25 cellular contexts compared by ENCODE assay signal in genomic region chr20:3377644-3378043, GRCh38. TPM values are rescaled to one million over a fixed set of nuclear protein-coding genes. Genes with fewer than 3 reads are reported as not detected.
DNase-seq lines count a peak whose midpoint lies in the region; ATAC-seq, FAIRE-seq and TF ChIP-seq lines count a peak whose summit lies in the region.
"Had no signal": no experiment of that assay in that cellular context is flagged by ENCODE, and none has a peak within 500 bp of the region (broad histone marks: within the 10 kb centered on the region; RNA-seq: fewer than 3 reads in every experiment).

No MANE protein-coding gene starts in this region.

- H3K4me2 ChIP-seq in H9 (ENCODE audit: insufficient read depth, insufficient read length, low read length) (no peak overlapping the region), endothelial cell of umbilical vein (ENCODE audit: insufficient read depth, low read length) (peak overlapping the region; percentile 77)

- H3K14ac ChIP-seq in H9 (ENCODE audit: insufficient read depth, low read length), result no peak overlapping the region

- no peak overlapping the region for H3T11ph ChIP-seq in H9 (ENCODE audit: low read length)

- H3K27me3 ChIP-seq in cardiac muscle cell, result no peaks in the 10 kb centered on the region
- no peaks in the 10 kb centered on the region for H3K27me3 ChIP-seq in H9 (ENCODE audit: insufficient read depth, low read length)
- H3K27me3 ChIP-seq in endothelial cell of umbilical vein (ENCODE audit: control insufficient read depth in 2 of 2, insufficient read depth in 2 of 2, low read length in 2 of 2), result no peaks in the 10 kb centered on the region
- H3K27me3 ChIP-seq in gastrocnemius medialis, result no peaks in the 10 kb centered on the region
- H3K27me3 ChIP-seq: MG63 had no signal

- H2BK12ac ChIP-seq in H9 (ENCODE audit: insufficient read length, low read depth, low read length), result no peak overlapping the region

- no peak overlapping the region for H2BK5ac ChIP-seq in H9 (ENCODE audit: insufficient read length, low read length)

- TF ChIP-seq POLR2A in endothelial cell of umbilical vein (IDR thresholded peaks at IDR 0.05; ENCODE audit: low read depth, low read length) (no peak), gastrocnemius medialis (IDR thresholded peaks at IDR 0.05) (no peak)

- no CpG with 5 or more reads among the region's 2 CpGs for WGBS in H9 (ENCODE audit: extremely low coverage, insufficient read length, low lambda C conversion rate)

- no peaks in the 10 kb centered on the region for H3K9me3 Mint-ChIP-seq in H9
- H3K9me3 Mint-ChIP-seq: CD8-positive, alpha-beta memory T cell; HFFc6 had no signal

- H3K27me3 Mint-ChIP-seq in H9 (ENCODE audit: low read depth), result no peaks in the 10 kb centered on the region

- H4K8ac ChIP-seq in H9 (replicated peaks; ENCODE audit: insufficient read length, low read depth, low read length), result no peak overlapping the region

- no peak overlapping the region for H2BK120ac ChIP-seq in H9 (ENCODE audit: low read depth, low read length, poor library complexity, severe bottlenecking)

- H3K9ac ChIP-seq in H9 (ENCODE audit: extremely low read depth, insufficient read length, low read length) (no peak overlapping the region), endothelial cell of umbilical vein (replicated peaks; ENCODE audit: extremely low read depth, insufficient read depth, low read length) (no peak overlapping the region)

- H3K4me3 ChIP-seq in cardiac muscle cell, result no peak overlapping the region
- no peak overlapping the region for H3K4me3 ChIP-seq in endothelial cell of umbilical vein (replicated peaks in 1 of 3; ENCODE audit: insufficient read depth in 1 of 3, low read depth in 1 of 3, low read length in 3 of 3)
- no peak overlapping the region for H3K4me3 ChIP-seq in gastrocnemius medialis
- H3K4me3 ChIP-seq: MG63, SK-N-MC had no signal

- TF ChIP-seq CTCF in cardiac muscle cell (IDR thresholded peaks at IDR 0.05; ENCODE audit: low read depth, low read length), result no peak
- no peak for TF ChIP-seq CTCF in H9 (conservative IDR thresholded peaks at IDR 0.05)
- no peak for TF ChIP-seq CTCF in endothelial cell of umbilical vein (IDR thresholded peaks at IDR 0.05; ENCODE audit: extremely low read depth in 1 of 2, insufficient read depth in 1 of 2, low read depth in 1 of 2, low read length in 2 of 2)
- TF ChIP-seq CTCF in gastrocnemius medialis (IDR thresholded peaks at IDR 0.05 in 4 of 5, conservative IDR thresholded peaks at IDR 0.05 in 1 of 5), result no peak

- BruUV-seq in endothelial cell of umbilical vein (replicated peaks; lab: Mats Ljungman, UMichigan), result no TSS peak

- peak overlapping the region; percentile 22 to 67 (median 52); a peak in 3 of 7 replicates for H3K27ac Mint-ChIP-seq in H9
- H3K27ac Mint-ChIP-seq: CD8-positive, alpha-beta memory T cell; HFFc6 had no signal

- H4K20me1 ChIP-seq in H9 (ENCODE audit: control insufficient read depth, insufficient read depth, insufficient read length), result no peaks in the 10 kb centered on the region
- H4K20me1 ChIP-seq in endothelial cell of umbilical vein (replicated peaks; ENCODE audit: control insufficient read depth, extremely low read depth, insufficient read depth, low read length), result no peaks in the 10 kb centered on the region

- no peaks in the 10 kb centered on the region for H3K23me2 ChIP-seq in H9 (ENCODE audit: insufficient read length, low read depth, low read length, poor library complexity, severe bottlenecking)

- POLR2A ChIA-PET in endothelial cell of umbilical vein (lab: Charles Lee), result no interaction called here

- H3K56ac ChIP-seq in H9 (ENCODE audit: insufficient read length, low read depth, low read length), result no peak overlapping the region

- peaks cover 3 to 40% (median 26%) of the 10 kb centered on the region in 3 experiments; a peak in 6 of 7 replicates for H3K36me3 Mint-ChIP-seq in H9 (ENCODE audit: insufficient read depth in 1 of 3, low read depth in 3 of 3)

- H3K27ac ChIP-seq in cardiac muscle cell, result peak overlapping the region; percentile 28
- no peak overlapping the region for H3K27ac ChIP-seq in H9 (ENCODE audit: insufficient read length, low read depth, low read length)
- H3K27ac ChIP-seq in endothelial cell of umbilical vein (ENCODE audit: insufficient read depth, low read depth, low read length), result peak overlapping the region; percentile 54
- peak overlapping the region in 3 of 4 donors; percentile 15 to 31 (median 21) for H3K27ac ChIP-seq in gastrocnemius medialis
- H3K27ac ChIP-seq: 22Rv1, C4-2B, SK-N-MC had no signal

- no peak overlapping the region for H4K91ac ChIP-seq in H9 (ENCODE audit: insufficient read length, low read depth, low read length)

- H3K4ac ChIP-seq in H9 (ENCODE audit: low read depth, low read length), result no peak overlapping the region

- CTCF ChIA-PET in endothelial cell of umbilical vein (lab: Charles Lee), result interaction anchor here (0.8 to 1.4 kb wide), 3 partner anchors 21 to 391 kb away, joined by 3 read pairs; no protein-coding TSS in a partner anchor

- H3K9me3 ChIP-seq in cardiac muscle cell (ENCODE audit: low read depth), result no peaks in the 10 kb centered on the region
- no peaks in the 10 kb centered on the region for H3K9me3 ChIP-seq in H9 (ENCODE audit: control insufficient read depth, low read depth, low read length)
- H3K9me3 ChIP-seq in endothelial cell of umbilical vein (replicated peaks; ENCODE audit: control insufficient read depth, insufficient read depth, low read length), result no peaks in the 10 kb centered on the region
- H3K9me3 ChIP-seq in gastrocnemius medialis, result no peaks in the 10 kb centered on the region
- H3K9me3 ChIP-seq: MG63 had no signal

- peaks cover 25% of the 10 kb centered on the region for H3K36me3 ChIP-seq in cardiac muscle cell
- H3K36me3 ChIP-seq in endothelial cell of umbilical vein (ENCODE audit: control insufficient read depth in 2 of 2, extremely low read depth in 1 of 2, insufficient read depth in 2 of 2, low read length in 2 of 2), result peaks cover 6 to 17% of the 10 kb centered on the region in 2 experiments
- H3K36me3 ChIP-seq in gastrocnemius medialis, result peaks cover 0 to 39% of the 10 kb centered on the region in 2 donors
- H3K36me3 ChIP-seq: MG63 had no signal

- no peak overlapping the region for H2BK20ac ChIP-seq in H9 (ENCODE audit: low read depth, low read length, poor library complexity, severe bottlenecking)

- DNase-seq in cardiac muscle cell (ENCODE audit: low read depth in 1 of 2, low spot score in 1 of 2) (no peak), left ventricle myocardium superior (no peak), H9 (no peak), endothelial cell of umbilical vein (ENCODE audit: low read depth, low spot score) (no peak), gastrocnemius medialis (no peak)
- DNase-seq: Calu3; CD8-positive, alpha-beta memory T cell; DMS153; H7; HFFc6; MG63; NCI-H1417; NCI-H1694 treated with DMSO at 0.1 percent for 48 hours; NCI-H446 treated with DMSO at 0.1 percent for 48 hours; NCI-H526 treated with DMSO at 0.1 percent for 48 hours; OCI-M1; SHP77 treated with DMSO at 0.1 percent for 48 hours had no signal

- intact Hi-C loops in left ventricle myocardium superior (cut with micrococcal nuclease) (no loop called here), endothelial cell of umbilical vein (cut with micrococcal nuclease) (loop anchor here (1.0 kb wide), 1 partner anchor 30 kb away; the partner anchor contains the start of gene DNAAF9), gastrocnemius medialis (cut with DNase I; ENCODE audit: low total_unique reads) (no loop called here)

- no peak overlapping the region for H3K23ac ChIP-seq in H9 (ENCODE audit: insufficient read length, low read depth, low read length)

- no peak overlapping the region for H2AK5ac ChIP-seq in H9 (ENCODE audit: insufficient read length, low read length)

- H3K9me1 ChIP-seq in endothelial cell of umbilical vein (replicated peaks; ENCODE audit: control insufficient read depth, extremely low read depth, insufficient read depth, low read length), result no peaks in the 10 kb centered on the region

- no peak overlapping the region for H3K4me3 Mint-ChIP-seq in H9
- H3K4me3 Mint-ChIP-seq: CD8-positive, alpha-beta memory T cell; HFFc6 had no signal

- H2BK15ac ChIP-seq in H9 (ENCODE audit: low read depth, low read length), result no peak overlapping the region

- in situ Hi-C loops in gastrocnemius medialis (cut with MboI; ENCODE audit: low sequenced_read_pairs in 4 of 4), result no loop called here

- no peak overlapping the region for H2AFZ ChIP-seq in H9 (ENCODE audit: low read length)
- no peak overlapping the region for H2AFZ ChIP-seq in endothelial cell of umbilical vein (ENCODE audit: low read depth, low read length)

- no peak for FAIRE-seq in endothelial cell of umbilical vein (lab: Jason Lieb, UNC)
- FAIRE-seq: G401.6, GM12892 had no signal

- peaks cover 5% of the 10 kb centered on the region for H3K4me1 ChIP-seq in cardiac muscle cell (ENCODE audit: low read depth)
- peaks cover 6% of the 10 kb centered on the region; the same call in 1 of the 2 replicates for H3K4me1 ChIP-seq in H9 (ENCODE audit: insufficient read depth, low read length)
- H3K4me1 ChIP-seq in endothelial cell of umbilical vein (ENCODE audit: control insufficient read depth, extremely low read depth, insufficient read depth, low read length), result peaks cover 17% of the 10 kb centered on the region
- peaks cover 0 to 22% of the 10 kb centered on the region in 2 donors for H3K4me1 ChIP-seq in gastrocnemius medialis

- H4K5ac ChIP-seq in H9 (ENCODE audit: insufficient read length, low read depth, low read length), result no peak overlapping the region

- H3K79me1 ChIP-seq in H9 (ENCODE audit: insufficient read depth, low read depth, low read length, poor library complexity, severe bottlenecking), result no peaks in the 10 kb centered on the region

- H3K79me2 ChIP-seq in H9 (ENCODE audit: insufficient read depth, low read length) (0 out of 2 replicates have a peak, but pooled peaks cover 1% of the 10 kb centered on the region), endothelial cell of umbilical vein (ENCODE audit: control insufficient read depth, insufficient read depth, low read length) (peaks cover 5% of the 10 kb centered on the region)

- peaks cover 16 to 17% of the 10 kb centered on the region in 2 experiments for H3K4me1 Mint-ChIP-seq in H9
- H3K4me1 Mint-ChIP-seq: CD8-positive, alpha-beta memory T cell had no signal

- H3K18ac ChIP-seq in H9 (ENCODE audit: insufficient read length, low read depth, low read length), result no peak overlapping the region

- dilution Hi-C loops in endothelial cell of umbilical vein (cut with MboI; ENCODE audit: extremely low pct_ligation_motif_present, low sequenced_read_pairs), result no loop called here

- ATAC-seq in left ventricle myocardium superior (no peak), gastrocnemius medialis (no peak), GM21381 (IDR thresholded peaks at IDR 0.05; ENCODE audit: unreplicated experiment) (no peak), HG02852 (IDR thresholded peaks at IDR 0.05; ENCODE audit: unreplicated experiment) (no peak), GM18873 (IDR thresholded peaks at IDR 0.05; ENCODE audit: low FRiP score, unreplicated experiment) (no peak)

RNA-seq across cellular contexts. Expression of gene DNAAF9, which starts 29.8 kb away (rescaled TPM):
- total RNA-seq in cardiac muscle cell, result 14.1 and 16.9 TPM in 2 replicates
- polyA plus RNA-seq in cardiac muscle cell, result 11.6 and 11.8 TPM in 2 replicates
- total RNA-seq in left ventricle myocardium superior, result 20.1 TPM
- total RNA-seq in H9 (2021), result 5.3 and 5.5 TPM in 2 replicates
- 16.7 and 20.9 TPM in 2 replicates for total RNA-seq in endothelial cell of umbilical vein
- polyA plus RNA-seq in endothelial cell of umbilical vein, result 6.6 and 7.6 TPM in 2 replicates
- 6.4 and 6.6 TPM in 2 replicates for polyA plus RNA-seq in endothelial cell of umbilical vein (2011; cell fraction: cytosol; rRNA removed)
- 28.8 and 30.9 TPM in 2 replicates for polyA plus RNA-seq in endothelial cell of umbilical vein (2011; cell fraction: nucleus; rRNA removed)
- polyA plus RNA-seq in endothelial cell of umbilical vein (2012), result 11.3 and 13.4 TPM in 2 replicates
- 19.5 and 23.4 TPM in 2 replicates for polyA minus RNA-seq in endothelial cell of umbilical vein
- not detected for polyA minus RNA-seq in endothelial cell of umbilical vein (2011; cell fraction: cytosol; rRNA and poly(A)+ RNA removed)
- polyA minus RNA-seq in endothelial cell of umbilical vein (2011; cell fraction: nucleus; rRNA and poly(A)+ RNA removed), result 23.0 and 29.7 TPM in 2 replicates
- total RNA-seq in gastrocnemius medialis, result 10 to 100 TPM; 42.3 to 56.6 (median 46.3) TPM
